ENCODE assay signal across 1 cellular context in the genomic region with DNA sequence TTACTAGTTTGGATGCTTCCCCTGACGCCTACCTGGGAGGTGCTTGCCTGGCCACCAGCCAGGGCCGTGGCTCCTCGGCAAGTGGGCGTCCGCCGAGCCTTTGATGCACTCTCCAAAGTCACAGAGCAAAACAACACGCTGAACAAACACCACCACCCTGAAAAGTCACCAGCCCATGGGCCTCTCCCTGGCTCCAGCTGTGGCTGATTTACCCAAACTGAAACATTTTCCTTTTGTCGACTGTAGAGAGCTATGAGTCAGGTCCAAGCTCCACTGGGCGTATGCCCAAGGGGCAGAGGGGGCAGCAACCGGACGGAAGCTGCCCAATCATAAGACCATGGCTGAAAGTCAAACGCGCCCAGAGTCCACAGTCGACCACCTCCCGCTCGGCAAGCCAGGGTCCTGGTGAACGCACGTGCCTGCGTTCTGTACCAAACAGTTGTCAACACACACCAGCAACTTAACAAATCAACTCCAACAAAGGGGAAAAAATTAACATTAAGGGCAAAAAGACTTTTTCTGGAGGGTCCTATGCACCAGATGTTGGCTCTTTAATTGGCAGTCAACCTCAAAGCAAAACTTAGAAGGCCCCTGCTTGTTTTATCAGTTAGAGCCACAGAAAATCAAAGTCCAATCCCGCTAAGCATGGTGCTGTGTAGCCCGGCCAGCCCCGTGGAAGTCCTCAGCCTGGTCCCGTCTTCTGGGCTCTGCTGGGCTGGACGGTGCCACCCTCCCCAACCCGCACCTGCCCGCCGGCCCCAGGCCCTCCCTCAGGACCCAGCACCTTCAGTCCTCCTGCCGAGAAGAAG.
TF ChIP-seq lines count a peak whose summit lies in the region.

No MANE protein-coding gene starts in this region.

TF ChIP-seq in HepG2, 621 proteins besides CTCF, POLR2A, EP300 and RAD21 (continued from another document and continues in another):
- TF ChIP-seq ZFP82 (CRISPR knock-in tag; IDR thresholded peaks at IDR 0.05; ENCODE audit: borderline replicate concordance): no peak
- no peak for TF ChIP-seq PCBP1 (IDR thresholded peaks at IDR 0.05; ENCODE audit: borderline replicate concordance, low read depth, low read length)
- TF ChIP-seq ZMAT3 (CRISPR knock-in tag; conservative IDR thresholded peaks at IDR 0.05): peak; percentile 93; the same call in 1 of the 2 replicates
- TF ChIP-seq SP5 (CRISPR knock-in tag; IDR thresholded peaks at IDR 0.05; ENCODE audit: borderline replicate concordance, low read depth): peak; percentile 93
- no peak for TF ChIP-seq CBX2 (IDR thresholded peaks at IDR 0.05; ENCODE audit: low read depth, low read length)
- TF ChIP-seq CBX2 (CRISPR knock-in tag; IDR thresholded peaks at IDR 0.05; ENCODE audit: low read depth): no peak
- TF ChIP-seq ZNF326 (CRISPR knock-in tag; IDR thresholded peaks at IDR 0.05; ENCODE audit: borderline replicate concordance): 0 out of 2 replicates have a peak, but pooled peaks have one; percentile 69
- no peak for TF ChIP-seq ZNF282 (IDR thresholded peaks at IDR 0.05; ENCODE audit: partially characterized antibody)
- TF ChIP-seq HNF4A (CRISPR knock-in tag; IDR thresholded peaks at IDR 0.05): peak; percentile 94
- TF ChIP-seq, protein P1, sequence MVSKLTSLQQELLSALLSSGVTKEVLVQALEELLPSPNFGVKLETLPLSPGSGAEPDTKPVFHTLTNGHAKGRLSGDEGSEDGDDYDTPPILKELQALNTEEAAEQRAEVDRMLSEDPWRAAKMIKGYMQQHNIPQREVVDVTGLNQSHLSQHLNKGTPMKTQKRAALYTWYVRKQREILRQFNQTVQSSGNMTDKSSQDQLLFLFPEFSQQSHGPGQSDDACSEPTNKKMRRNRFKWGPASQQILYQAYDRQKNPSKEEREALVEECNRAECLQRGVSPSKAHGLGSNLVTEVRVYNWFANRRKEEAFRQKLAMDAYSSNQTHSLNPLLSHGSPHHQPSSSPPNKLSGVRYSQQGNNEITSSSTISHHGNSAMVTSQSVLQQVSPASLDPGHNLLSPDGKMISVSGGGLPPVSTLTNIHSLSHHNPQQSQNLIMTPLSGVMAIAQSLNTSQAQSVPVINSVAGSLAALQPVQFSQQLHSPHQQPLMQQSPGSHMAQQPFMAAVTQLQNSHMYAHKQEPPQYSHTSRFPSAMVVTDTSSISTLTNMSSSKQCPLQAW (CRISPR knock-in tag; IDR thresholded peaks at IDR 0.05): peak; percentile 94
- TF ChIP-seq HMGA1 (CRISPR knock-in tag; conservative IDR thresholded peaks at IDR 0.05): no peak
- peak; percentile 63; the same call in 1 of the 2 replicates for TF ChIP-seq GZF1 (CRISPR knock-in tag; IDR thresholded peaks at IDR 0.05)
- no peak for TF ChIP-seq FOXC1 (CRISPR knock-in tag; IDR thresholded peaks at IDR 0.05; ENCODE audit: borderline replicate concordance)
- peak; percentile 80; the same call in 1 of the 2 replicates for TF ChIP-seq ZNF232 (CRISPR knock-in tag; IDR thresholded peaks at IDR 0.05; ENCODE audit: borderline replicate concordance)
- no peak for TF ChIP-seq ZNF773 (CRISPR knock-in tag; IDR thresholded peaks at IDR 0.05; ENCODE audit: borderline replicate concordance)
- TF ChIP-seq ZNF674 (CRISPR knock-in tag; IDR thresholded peaks at IDR 0.05; ENCODE audit: low read depth): no peak; the same call in 1 of the 2 replicates
- TF ChIP-seq MAZ (IDR thresholded peaks at IDR 0.05; ENCODE audit: borderline replicate concordance, low read depth, low read length): 0 out of 2 replicates have a peak, but pooled peaks have one; percentile 28
- TF ChIP-seq MAZ (CRISPR knock-in tag; IDR thresholded peaks at IDR 0.05; ENCODE audit: low read depth): peak; percentile 86
- TF ChIP-seq, protein P2, sequence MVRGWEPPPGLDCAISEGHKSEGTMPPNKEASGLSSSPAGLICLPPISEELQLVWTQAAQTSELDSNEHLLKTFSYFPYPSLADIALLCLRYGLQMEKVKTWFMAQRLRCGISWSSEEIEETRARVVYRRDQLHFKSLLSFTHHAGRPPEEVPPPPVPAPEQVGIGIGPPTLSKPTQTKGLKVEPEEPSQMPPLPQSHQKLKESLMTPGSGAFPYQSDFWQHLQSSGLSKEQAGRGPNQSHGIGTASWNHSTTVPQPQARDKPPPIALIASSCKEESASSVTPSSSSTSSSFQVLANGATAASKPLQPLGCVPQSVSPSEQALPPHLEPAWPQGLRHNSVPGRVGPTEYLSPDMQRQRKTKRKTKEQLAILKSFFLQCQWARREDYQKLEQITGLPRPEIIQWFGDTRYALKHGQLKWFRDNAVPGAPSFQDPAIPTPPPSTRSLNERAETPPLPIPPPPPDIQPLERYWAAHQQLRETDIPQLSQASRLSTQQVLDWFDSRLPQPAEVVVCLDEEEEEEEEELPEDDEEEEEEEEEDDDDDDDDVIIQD (CRISPR knock-in tag; IDR thresholded peaks at IDR 0.05; ENCODE audit: low read depth): peak; percentile 82
- TF ChIP-seq RNF2 (conservative IDR thresholded peaks at IDR 0.05; ENCODE audit: low read depth): peak; percentile 65; the same call in 1 of the 2 replicates
- peak; percentile 89 for TF ChIP-seq SNAPC2 (CRISPR knock-in tag; IDR thresholded peaks at IDR 0.05)
- TF ChIP-seq ZNF619 (CRISPR knock-in tag; IDR thresholded peaks at IDR 0.05): no peak; the same call in 1 of the 2 replicates
- TF ChIP-seq, protein P3, sequence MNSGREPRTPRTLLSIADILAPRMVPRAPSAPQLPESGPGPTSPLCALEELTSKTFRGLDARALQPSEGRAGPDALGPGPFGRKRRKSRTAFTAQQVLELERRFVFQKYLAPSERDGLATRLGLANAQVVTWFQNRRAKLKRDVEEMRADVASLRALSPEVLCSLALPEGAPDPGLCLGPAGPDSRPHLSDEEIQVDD (CRISPR knock-in tag; IDR thresholded peaks at IDR 0.05; ENCODE audit: borderline replicate concordance): no peak
- TF ChIP-seq, protein P4, sequence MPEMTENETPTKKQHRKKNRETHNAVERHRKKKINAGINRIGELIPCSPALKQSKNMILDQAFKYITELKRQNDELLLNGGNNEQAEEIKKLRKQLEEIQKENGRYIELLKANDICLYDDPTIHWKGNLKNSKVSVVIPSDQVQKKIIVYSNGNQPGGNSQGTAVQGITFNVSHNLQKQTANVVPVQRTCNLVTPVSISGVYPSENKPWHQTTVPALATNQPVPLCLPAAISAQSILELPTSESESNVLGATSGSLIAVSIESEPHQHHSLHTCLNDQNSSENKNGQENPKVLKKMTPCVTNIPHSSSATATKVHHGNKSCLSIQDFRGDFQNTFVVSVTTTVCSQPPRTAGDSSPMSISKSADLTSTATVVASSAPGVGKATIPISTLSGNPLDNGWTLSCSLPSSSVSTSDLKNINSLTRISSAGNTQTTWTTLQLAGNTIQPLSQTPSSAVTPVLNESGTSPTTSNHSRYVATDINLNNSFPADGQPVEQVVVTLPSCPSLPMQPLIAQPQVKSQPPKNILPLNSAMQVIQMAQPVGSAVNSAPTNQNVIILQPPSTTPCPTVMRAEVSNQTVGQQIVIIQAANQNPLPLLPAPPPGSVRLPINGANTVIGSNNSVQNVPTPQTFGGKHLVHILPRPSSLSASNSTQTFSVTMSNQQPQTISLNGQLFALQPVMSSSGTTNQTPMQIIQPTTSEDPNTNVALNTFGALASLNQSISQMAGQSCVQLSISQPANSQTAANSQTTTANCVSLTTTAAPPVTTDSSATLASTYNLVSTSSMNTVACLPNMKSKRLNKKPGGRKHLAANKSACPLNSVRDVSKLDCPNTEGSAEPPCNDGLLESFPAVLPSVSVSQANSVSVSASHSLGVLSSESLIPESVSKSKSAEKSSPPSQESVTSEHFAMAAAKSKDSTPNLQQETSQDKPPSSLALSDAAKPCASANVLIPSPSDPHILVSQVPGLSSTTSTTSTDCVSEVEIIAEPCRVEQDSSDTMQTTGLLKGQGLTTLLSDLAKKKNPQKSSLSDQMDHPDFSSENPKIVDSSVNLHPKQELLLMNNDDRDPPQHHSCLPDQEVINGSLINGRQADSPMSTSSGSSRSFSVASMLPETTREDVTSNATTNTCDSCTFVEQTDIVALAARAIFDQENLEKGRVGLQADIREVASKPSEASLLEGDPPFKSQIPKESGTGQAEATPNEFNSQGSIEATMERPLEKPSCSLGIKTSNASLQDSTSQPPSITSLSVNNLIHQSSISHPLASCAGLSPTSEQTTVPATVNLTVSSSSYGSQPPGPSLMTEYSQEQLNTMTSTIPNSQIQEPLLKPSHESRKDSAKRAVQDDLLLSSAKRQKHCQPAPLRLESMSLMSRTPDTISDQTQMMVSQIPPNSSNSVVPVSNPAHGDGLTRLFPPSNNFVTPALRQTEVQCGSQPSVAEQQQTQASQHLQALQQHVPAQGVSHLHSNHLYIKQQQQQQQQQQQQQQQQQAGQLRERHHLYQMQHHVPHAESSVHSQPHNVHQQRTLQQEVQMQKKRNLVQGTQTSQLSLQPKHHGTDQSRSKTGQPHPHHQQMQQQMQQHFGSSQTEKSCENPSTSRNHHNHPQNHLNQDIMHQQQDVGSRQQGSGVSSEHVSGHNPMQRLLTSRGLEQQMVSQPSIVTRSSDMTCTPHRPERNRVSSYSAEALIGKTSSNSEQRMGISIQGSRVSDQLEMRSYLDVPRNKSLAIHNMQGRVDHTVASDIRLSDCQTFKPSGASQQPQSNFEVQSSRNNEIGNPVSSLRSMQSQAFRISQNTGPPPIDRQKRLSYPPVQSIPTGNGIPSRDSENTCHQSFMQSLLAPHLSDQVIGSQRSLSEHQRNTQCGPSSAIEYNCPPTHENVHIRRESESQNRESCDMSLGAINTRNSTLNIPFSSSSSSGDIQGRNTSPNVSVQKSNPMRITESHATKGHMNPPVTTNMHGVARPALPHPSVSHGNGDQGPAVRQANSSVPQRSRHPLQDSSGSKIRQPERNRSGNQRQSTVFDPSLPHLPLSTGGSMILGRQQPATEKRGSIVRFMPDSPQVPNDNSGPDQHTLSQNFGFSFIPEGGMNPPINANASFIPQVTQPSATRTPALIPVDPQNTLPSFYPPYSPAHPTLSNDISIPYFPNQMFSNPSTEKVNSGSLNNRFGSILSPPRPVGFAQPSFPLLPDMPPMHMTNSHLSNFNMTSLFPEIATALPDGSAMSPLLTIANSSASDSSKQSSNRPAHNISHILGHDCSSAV (CRISPR knock-in tag; IDR thresholded peaks at IDR 0.05; ENCODE audit: borderline replicate concordance): 0 out of 2 replicates have a peak, but pooled peaks have one; percentile 65
- TF ChIP-seq ZNF138 (CRISPR knock-in tag; IDR thresholded peaks at IDR 0.05; ENCODE audit: low read depth): peak; percentile 36; the same call in 1 of the 2 replicates
- TF ChIP-seq, protein P5, sequence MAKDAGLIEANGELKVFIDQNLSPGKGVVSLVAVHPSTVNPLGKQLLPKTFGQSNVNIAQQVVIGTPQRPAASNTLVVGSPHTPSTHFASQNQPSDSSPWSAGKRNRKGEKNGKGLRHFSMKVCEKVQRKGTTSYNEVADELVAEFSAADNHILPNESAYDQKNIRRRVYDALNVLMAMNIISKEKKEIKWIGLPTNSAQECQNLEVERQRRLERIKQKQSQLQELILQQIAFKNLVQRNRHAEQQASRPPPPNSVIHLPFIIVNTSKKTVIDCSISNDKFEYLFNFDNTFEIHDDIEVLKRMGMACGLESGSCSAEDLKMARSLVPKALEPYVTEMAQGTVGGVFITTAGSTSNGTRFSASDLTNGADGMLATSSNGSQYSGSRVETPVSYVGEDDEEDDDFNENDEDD (CRISPR knock-in tag; IDR thresholded peaks at IDR 0.05; ENCODE audit: borderline replicate concordance): peak; percentile 52; the same call in 1 of the 2 replicates
- TF ChIP-seq NCOA5 (CRISPR knock-in tag; IDR thresholded peaks at IDR 0.05): no peak
- TF ChIP-seq, protein P6, sequence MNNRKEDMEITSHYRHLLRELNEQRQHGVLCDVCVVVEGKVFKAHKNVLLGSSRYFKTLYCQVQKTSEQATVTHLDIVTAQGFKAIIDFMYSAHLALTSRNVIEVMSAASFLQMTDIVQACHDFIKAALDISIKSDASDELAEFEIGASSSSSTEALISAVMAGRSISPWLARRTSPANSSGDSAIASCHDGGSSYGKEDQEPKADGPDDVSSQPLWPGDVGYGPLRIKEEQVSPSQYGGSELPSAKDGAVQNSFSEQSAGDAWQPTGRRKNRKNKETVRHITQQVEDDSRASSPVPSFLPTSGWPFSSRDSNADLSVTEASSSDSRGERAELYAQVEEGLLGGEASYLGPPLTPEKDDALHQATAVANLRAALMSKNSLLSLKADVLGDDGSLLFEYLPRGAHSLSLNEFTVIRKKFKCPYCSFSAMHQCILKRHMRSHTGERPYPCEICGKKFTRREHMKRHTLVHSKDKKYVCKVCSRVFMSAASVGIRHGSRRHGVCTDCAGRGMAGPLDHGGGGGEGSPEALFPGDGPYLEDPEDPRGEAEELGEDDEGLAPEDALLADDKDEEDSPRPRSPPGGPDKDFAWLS (CRISPR knock-in tag; IDR thresholded peaks at IDR 0.05; ENCODE audit: borderline replicate concordance): no peak
- no peak for TF ChIP-seq ZNF17 (CRISPR knock-in tag; IDR thresholded peaks at IDR 0.05)
- TF ChIP-seq, protein P7, sequence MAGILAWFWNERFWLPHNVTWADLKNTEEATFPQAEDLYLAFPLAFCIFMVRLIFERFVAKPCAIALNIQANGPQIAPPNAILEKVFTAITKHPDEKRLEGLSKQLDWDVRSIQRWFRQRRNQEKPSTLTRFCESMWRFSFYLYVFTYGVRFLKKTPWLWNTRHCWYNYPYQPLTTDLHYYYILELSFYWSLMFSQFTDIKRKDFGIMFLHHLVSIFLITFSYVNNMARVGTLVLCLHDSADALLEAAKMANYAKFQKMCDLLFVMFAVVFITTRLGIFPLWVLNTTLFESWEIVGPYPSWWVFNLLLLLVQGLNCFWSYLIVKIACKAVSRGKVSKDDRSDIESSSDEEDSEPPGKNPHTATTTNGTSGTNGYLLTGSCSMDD (CRISPR knock-in tag; IDR thresholded peaks at IDR 0.05): no peak
- TF ChIP-seq KDM5A (IDR thresholded peaks at IDR 0.05; ENCODE audit: borderline replicate concordance, low read length): no peak
- TF ChIP-seq SSRP1 (CRISPR knock-in tag; IDR thresholded peaks at IDR 0.05): peak; percentile 96
- TF ChIP-seq ZNF572 (CRISPR knock-in tag; IDR thresholded peaks at IDR 0.05): no peak
- TF ChIP-seq, protein P8, sequence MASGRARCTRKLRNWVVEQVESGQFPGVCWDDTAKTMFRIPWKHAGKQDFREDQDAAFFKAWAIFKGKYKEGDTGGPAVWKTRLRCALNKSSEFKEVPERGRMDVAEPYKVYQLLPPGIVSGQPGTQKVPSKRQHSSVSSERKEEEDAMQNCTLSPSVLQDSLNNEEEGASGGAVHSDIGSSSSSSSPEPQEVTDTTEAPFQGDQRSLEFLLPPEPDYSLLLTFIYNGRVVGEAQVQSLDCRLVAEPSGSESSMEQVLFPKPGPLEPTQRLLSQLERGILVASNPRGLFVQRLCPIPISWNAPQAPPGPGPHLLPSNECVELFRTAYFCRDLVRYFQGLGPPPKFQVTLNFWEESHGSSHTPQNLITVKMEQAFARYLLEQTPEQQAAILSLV (CRISPR knock-in tag; IDR thresholded peaks at IDR 0.05; ENCODE audit: borderline replicate concordance): peak; percentile 94
- TF ChIP-seq ZSCAN29 (CRISPR knock-in tag; conservative IDR thresholded peaks at IDR 0.05): peak; percentile 93
- TF ChIP-seq CBFB (CRISPR knock-in tag; IDR thresholded peaks at IDR 0.05): peak; percentile 81
- TF ChIP-seq ZNF256 (CRISPR knock-in tag; conservative IDR thresholded peaks at IDR 0.05): 0 out of 2 replicates have a peak, but pooled peaks have one; percentile 38
- TF ChIP-seq, protein P9, sequence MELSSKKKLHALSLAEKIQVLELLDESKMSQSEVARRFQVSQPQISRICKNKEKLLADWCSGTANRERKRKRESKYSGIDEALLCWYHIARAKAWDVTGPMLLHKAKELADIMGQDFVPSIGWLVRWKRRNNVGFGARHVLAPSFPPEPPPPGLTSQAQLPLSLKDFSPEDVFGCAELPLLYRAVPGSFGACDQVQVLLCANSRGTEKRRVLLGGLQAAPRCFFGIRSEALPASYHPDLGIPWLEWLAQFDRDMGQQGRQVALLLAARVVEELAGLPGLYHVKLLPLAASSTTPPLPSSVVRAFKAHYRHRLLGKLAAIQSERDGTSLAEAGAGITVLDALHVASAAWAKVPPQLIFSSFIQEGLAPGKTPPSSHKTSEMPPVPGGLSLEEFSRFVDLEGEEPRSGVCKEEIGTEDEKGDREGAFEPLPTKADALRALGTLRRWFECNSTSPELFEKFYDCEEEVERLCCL (CRISPR knock-in tag; IDR thresholded peaks at IDR 0.05; ENCODE audit: borderline replicate concordance): peak; percentile 57; the same call in 1 of the 2 replicates
- peak; percentile 94 for TF ChIP-seq ISL2 (CRISPR knock-in tag; IDR thresholded peaks at IDR 0.05)
